In genomic region chr11:128757235-128757711, GRCh38 we compare ENCODE assay signal across 8 cellular contexts.
DNase-seq lines count a peak whose midpoint lies in the region; ATAC-seq and TF ChIP-seq lines count a peak whose summit lies in the region.

No MANE protein-coding gene starts in this region.

- intact Hi-C loops in mucosa of descending colon (cut with DNase I, micrococcal nuclease) (no loop called here), upper lobe of right lung (cut with DNase I) (no loop called here)

- H3K9me3 Mint-ChIP-seq in T-cell: no peaks in the 10 kb centered on the region

- H3K27ac Mint-ChIP-seq in T-cell: peak overlapping the region; percentile 82 to 90

- no peak for TF ChIP-seq CTCF in mucosa of descending colon (IDR thresholded peaks at IDR 0.05)
- peak; percentile 57 for TF ChIP-seq CTCF in upper lobe of right lung (IDR thresholded peaks at IDR 0.05)

- ATAC-seq in GM19035 (IDR thresholded peaks at IDR 0.05; ENCODE audit: unreplicated experiment): peak; percentile 77
- ATAC-seq in HG03103 (IDR thresholded peaks at IDR 0.05; ENCODE audit: low read depth, unreplicated experiment): peak; percentile 71
- ATAC-seq in T-cell (replicated peaks in 1 of 4): peak; percentile 90 to 98 (median 91)
- peak; percentile 81 for ATAC-seq in mucosa of descending colon
- ATAC-seq in upper lobe of right lung: peak; percentile 92

- no peak overlapping the region for H3K27ac ChIP-seq in upper lobe of right lung

- CTCF ChIA-PET in T-cell (lab: Charles Lee): interaction anchor here (0.6 to 1.9 kb wide), 20 partner anchors 12 to 599 kb away, joined by 3 to 15 read pairs (median 4); partner anchors contain the start of gene FLI1 (in 1 of the 2)

- peaks cover 85 to 87% (median 85%) of the 10 kb centered on the region in 3 donors for H3K4me1 Mint-ChIP-seq in T-cell

- H3K27me3 ChIP-seq in upper lobe of right lung: no peaks in the 10 kb centered on the region

- H3K36me3 Mint-ChIP-seq in T-cell: peaks cover 42% of the 10 kb centered on the region

- no peak overlapping the region for H3K4me3 ChIP-seq in mucosa of descending colon
- no peak overlapping the region for H3K4me3 ChIP-seq in upper lobe of right lung

- H3K9me3 ChIP-seq in mucosa of descending colon (no peaks in the 10 kb centered on the region), upper lobe of right lung (no peaks in the 10 kb centered on the region)

- no peaks in the 10 kb centered on the region for H3K27me3 Mint-ChIP-seq in T-cell

- H3K4me3 Mint-ChIP-seq in T-cell: peak overlapping the region in 1 of 3 donors; percentile 62

- DNase-seq in AG08396 (ENCODE audit: low spot score): peak; percentile 29
- peak; percentile 15 to 76 (median 65) for DNase-seq in T-cell
- DNase-seq in activated naive CD8-positive, alpha-beta T cell treated with anti-CD3 and anti-CD28 coated beads, Interleukin-2, amount 50 U/mL, for 16 hours (ENCODE audit: low read depth, low spot score): peak; percentile 40
- DNase-seq in mucosa of descending colon: peak in 1 of 3 donors; percentile 50
- no peak for DNase-seq in upper lobe of right lung
- DNase-seq in NCI-H2196 treated with DMSO at 0.1 percent for 48 hours (lab: John Stamatoyannopoulos, UW; ENCODE audit: unreplicated experiment): no peak

- H3K36me3 ChIP-seq in mucosa of descending colon (ENCODE audit: low read depth) (no peaks in the 10 kb centered on the region), upper lobe of right lung (peaks cover 45% of the 10 kb centered on the region)

- POLR2A ChIA-PET in T-cell (lab: Charles Lee): interaction anchor here in 1 of 2 donors (0.6 kb wide), 1 partner anchor 14 kb away, joined by 9 read pairs; no protein-coding TSS in a partner anchor

- H3K4me1 ChIP-seq in mucosa of descending colon (ENCODE audit: low read depth): no peaks in the 10 kb centered on the region
- peaks cover 15% of the 10 kb centered on the region for H3K4me1 ChIP-seq in upper lobe of right lung

Comparison
In these comparisons a context has a peak if more than half of its experiments do, and no peak if none do; other contexts are left out.
1. DNase-seq: peak in AG08396 (single experiment), T-cell (34 of 34) and activated naive CD8-positive, alpha-beta T cell treated with anti-CD3 and anti-CD28 coated beads, Interleukin-2, amount 50 U/mL, for 16 hours (single experiment); none in upper lobe of right lung (single experiment) and NCI-H2196 treated with DMSO at 0.1 percent for 48 hours (single experiment).
2. Peak in every context shown above with its lines, with median percentiles within 50 percentile points of each other: ATAC-seq.